ENCODE assay signal across 1 cellular context in the genomic region with DNA sequence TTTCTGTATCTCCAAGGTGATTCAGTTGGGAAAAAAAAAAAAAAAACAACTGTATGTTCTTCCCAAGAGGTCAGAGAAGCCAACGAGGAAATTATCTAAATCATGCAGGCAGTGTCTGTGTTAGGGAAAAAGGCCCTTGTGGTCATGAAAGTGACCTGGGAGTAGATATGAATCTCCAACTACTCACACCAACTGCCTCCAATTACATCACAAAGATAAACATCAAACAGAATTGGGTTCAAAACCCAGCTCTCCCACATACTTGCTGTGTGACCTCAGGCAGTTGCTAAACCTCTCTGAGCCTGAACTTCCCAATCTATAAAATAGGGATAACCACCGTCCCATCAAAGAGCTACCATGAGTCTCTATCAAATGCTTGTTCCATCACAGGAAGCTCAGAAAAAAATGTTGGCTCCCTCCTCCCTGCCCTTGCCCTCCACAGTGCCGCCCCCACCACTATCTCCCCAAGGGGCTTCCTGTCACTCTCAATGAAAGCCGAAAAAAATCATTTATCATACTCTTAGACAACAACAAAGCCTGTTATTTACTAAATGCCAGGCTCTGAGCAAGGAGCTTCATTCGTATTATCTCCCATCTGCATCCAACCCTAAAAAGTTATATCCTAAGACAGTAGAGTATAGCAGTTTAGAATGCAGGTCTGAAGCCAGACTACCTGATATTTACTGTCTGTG.
TF ChIP-seq lines count a peak whose summit lies in the region.

No MANE protein-coding gene starts in this region.

TF ChIP-seq in K562, 482 proteins besides CTCF, POLR2A, EP300 and RAD21 (continued from another document and continues in another):
- TF ChIP-seq FOXM1 (IDR thresholded peaks at IDR 0.05; ENCODE audit: low read depth): peak; percentile 56; the same call in 1 of the 2 replicates
- TF ChIP-seq FOXM1 (CRISPR knock-in tag; IDR thresholded peaks at IDR 0.05; ENCODE audit: low read depth): no peak
- TF ChIP-seq ZNF23 (CRISPR knock-in tag; IDR thresholded peaks at IDR 0.05): no peak
- TF ChIP-seq ARID2 (IDR thresholded peaks at IDR 0.05): no peak
- no peak for TF ChIP-seq RAD51 (IDR thresholded peaks at IDR 0.05; ENCODE audit: borderline replicate concordance, low read depth)
- TF ChIP-seq, protein P1, sequence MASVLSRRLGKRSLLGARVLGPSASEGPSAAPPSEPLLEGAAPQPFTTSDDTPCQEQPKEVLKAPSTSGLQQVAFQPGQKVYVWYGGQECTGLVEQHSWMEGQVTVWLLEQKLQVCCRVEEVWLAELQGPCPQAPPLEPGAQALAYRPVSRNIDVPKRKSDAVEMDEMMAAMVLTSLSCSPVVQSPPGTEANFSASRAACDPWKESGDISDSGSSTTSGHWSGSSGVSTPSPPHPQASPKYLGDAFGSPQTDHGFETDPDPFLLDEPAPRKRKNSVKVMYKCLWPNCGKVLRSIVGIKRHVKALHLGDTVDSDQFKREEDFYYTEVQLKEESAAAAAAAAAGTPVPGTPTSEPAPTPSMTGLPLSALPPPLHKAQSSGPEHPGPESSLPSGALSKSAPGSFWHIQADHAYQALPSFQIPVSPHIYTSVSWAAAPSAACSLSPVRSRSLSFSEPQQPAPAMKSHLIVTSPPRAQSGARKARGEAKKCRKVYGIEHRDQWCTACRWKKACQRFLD (CRISPR knock-in tag; IDR thresholded peaks at IDR 0.05): no peak
- TF ChIP-seq, protein P2, sequence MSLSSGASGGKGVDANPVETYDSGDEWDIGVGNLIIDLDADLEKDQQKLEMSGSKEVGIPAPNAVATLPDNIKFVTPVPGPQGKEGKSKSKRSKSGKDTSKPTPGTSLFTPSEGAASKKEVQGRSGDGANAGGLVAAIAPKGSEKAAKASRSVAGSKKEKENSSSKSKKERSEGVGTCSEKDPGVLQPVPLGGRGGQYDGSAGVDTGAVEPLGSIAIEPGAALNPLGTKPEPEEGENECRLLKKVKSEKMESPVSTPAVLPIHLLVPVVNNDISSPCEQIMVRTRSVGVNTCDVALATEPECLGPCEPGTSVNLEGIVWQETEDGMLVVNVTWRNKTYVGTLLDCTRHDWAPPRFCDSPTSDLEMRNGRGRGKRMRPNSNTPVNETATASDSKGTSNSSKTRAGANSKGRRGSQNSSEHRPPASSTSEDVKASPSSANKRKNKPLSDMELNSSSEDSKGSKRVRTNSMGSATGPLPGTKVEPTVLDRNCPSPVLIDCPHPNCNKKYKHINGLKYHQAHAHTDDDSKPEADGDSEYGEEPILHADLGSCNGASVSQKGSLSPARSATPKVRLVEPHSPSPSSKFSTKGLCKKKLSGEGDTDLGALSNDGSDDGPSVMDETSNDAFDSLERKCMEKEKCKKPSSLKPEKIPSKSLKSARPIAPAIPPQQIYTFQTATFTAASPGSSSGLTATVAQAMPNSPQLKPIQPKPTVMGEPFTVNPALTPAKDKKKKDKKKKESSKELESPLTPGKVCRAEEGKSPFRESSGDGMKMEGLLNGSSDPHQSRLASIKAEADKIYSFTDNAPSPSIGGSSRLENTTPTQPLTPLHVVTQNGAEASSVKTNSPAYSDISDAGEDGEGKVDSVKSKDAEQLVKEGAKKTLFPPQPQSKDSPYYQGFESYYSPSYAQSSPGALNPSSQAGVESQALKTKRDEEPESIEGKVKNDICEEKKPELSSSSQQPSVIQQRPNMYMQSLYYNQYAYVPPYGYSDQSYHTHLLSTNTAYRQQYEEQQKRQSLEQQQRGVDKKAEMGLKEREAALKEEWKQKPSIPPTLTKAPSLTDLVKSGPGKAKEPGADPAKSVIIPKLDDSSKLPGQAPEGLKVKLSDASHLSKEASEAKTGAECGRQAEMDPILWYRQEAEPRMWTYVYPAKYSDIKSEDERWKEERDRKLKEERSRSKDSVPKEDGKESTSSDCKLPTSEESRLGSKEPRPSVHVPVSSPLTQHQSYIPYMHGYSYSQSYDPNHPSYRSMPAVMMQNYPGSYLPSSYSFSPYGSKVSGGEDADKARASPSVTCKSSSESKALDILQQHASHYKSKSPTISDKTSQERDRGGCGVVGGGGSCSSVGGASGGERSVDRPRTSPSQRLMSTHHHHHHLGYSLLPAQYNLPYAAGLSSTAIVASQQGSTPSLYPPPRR (CRISPR knock-in tag; IDR thresholded peaks at IDR 0.05; ENCODE audit: borderline replicate concordance): no peak
- no peak for TF ChIP-seq RBM22 (IDR thresholded peaks at IDR 0.05; ENCODE audit: low read depth, low read length, poor library complexity, severe bottlenecking)
- TF ChIP-seq FOXA1 (IDR thresholded peaks at IDR 0.05; ENCODE audit: borderline replicate concordance): no peak
- no peak for TF ChIP-seq PTTG1 (tag; IDR thresholded peaks at IDR 0.05; ENCODE audit: low read depth)
- TF ChIP-seq, protein P3, sequence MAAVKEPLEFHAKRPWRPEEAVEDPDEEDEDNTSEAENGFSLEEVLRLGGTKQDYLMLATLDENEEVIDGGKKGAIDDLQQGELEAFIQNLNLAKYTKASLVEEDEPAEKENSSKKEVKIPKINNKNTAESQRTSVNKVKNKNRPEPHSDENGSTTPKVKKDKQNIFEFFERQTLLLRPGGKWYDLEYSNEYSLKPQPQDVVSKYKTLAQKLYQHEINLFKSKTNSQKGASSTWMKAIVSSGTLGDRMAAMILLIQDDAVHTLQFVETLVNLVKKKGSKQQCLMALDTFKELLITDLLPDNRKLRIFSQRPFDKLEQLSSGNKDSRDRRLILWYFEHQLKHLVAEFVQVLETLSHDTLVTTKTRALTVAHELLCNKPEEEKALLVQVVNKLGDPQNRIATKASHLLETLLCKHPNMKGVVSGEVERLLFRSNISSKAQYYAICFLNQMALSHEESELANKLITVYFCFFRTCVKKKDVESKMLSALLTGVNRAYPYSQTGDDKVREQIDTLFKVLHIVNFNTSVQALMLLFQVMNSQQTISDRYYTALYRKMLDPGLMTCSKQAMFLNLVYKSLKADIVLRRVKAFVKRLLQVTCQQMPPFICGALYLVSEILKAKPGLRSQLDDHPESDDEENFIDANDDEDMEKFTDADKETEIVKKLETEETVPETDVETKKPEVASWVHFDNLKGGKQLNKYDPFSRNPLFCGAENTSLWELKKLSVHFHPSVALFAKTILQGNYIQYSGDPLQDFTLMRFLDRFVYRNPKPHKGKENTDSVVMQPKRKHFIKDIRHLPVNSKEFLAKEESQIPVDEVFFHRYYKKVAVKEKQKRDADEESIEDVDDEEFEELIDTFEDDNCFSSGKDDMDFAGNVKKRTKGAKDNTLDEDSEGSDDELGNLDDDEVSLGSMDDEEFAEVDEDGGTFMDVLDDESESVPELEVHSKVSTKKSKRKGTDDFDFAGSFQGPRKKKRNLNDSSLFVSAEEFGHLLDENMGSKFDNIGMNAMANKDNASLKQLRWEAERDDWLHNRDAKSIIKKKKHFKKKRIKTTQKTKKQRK (IDR thresholded peaks at IDR 0.05; ENCODE audit: borderline replicate concordance, low read depth, low read length): no peak
- no peak for TF ChIP-seq YBX1 (IDR thresholded peaks at IDR 0.05)
- TF ChIP-seq, protein P4, sequence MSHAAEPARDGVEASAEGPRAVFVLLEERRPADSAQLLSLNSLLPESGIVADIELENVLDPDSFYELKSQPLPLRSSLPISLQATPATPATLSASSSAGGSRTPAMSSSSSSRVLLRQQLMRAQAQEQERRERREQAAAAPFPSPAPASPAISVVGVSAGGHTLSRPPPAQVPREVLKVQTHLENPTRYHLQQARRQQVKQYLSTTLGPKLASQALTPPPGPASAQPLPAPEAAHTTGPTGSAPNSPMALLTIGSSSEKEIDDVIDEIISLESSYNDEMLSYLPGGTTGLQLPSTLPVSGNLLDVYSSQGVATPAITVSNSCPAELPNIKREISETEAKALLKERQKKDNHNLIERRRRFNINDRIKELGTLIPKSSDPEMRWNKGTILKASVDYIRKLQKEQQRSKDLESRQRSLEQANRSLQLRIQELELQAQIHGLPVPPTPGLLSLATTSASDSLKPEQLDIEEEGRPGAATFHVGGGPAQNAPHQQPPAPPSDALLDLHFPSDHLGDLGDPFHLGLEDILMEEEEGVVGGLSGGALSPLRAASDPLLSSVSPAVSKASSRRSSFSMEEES (CRISPR knock-in tag; IDR thresholded peaks at IDR 0.05): no peak
- TF ChIP-seq, protein P5, sequence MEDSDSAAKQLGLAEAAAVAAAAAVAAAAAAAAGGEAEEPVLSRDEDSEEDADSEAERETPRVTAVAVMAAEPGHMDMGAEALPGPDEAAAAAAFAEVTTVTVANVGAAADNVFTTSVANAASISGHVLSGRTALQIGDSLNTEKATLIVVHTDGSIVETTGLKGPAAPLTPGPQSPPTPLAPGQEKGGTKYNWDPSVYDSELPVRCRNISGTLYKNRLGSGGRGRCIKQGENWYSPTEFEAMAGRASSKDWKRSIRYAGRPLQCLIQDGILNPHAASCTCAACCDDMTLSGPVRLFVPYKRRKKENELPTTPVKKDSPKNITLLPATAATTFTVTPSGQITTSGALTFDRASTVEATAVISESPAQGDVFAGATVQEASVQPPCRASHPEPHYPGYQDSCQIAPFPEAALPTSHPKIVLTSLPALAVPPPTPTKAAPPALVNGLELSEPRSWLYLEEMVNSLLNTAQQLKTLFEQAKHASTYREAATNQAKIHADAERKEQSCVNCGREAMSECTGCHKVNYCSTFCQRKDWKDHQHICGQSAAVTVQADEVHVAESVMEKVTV (CRISPR knock-in tag; IDR thresholded peaks at IDR 0.05): no peak
- TF ChIP-seq, protein P6, sequence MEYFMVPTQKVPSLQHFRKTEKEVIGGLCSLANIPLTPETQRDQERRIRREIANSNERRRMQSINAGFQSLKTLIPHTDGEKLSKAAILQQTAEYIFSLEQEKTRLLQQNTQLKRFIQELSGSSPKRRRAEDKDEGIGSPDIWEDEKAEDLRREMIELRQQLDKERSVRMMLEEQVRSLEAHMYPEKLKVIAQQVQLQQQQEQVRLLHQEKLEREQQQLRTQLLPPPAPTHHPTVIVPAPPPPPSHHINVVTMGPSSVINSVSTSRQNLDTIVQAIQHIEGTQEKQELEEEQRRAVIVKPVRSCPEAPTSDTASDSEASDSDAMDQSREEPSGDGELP (CRISPR knock-in tag; IDR thresholded peaks at IDR 0.05; ENCODE audit: borderline replicate concordance): no peak
- TF ChIP-seq, protein P7, sequence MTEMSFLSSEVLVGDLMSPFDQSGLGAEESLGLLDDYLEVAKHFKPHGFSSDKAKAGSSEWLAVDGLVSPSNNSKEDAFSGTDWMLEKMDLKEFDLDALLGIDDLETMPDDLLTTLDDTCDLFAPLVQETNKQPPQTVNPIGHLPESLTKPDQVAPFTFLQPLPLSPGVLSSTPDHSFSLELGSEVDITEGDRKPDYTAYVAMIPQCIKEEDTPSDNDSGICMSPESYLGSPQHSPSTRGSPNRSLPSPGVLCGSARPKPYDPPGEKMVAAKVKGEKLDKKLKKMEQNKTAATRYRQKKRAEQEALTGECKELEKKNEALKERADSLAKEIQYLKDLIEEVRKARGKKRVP (CRISPR knock-in tag; IDR thresholded peaks at IDR 0.05): 0 out of 2 replicates have a peak, but pooled peaks have one; percentile 30
- no peak for TF ChIP-seq ZBTB7A (IDR thresholded peaks at IDR 0.05; ENCODE audit: borderline replicate concordance, control insufficient read depth, low read depth, low read length)
- no peak for TF ChIP-seq SMAD3 (CRISPR knock-in tag; conservative IDR thresholded peaks at IDR 0.05)
- no peak for TF ChIP-seq CHD2 (IDR thresholded peaks at IDR 0.05; ENCODE audit: low read depth, low read length)
- no peak for TF ChIP-seq ZNF146 (CRISPR knock-in tag; IDR thresholded peaks at IDR 0.05; ENCODE audit: unreplicated experiment)
- no peak for TF ChIP-seq SRF (CRISPR knock-in tag; IDR thresholded peaks at IDR 0.05)
- TF ChIP-seq TAF15 (IDR thresholded peaks at IDR 0.05; ENCODE audit: low read depth, low read length): no peak
- no peak for TF ChIP-seq CCNT2 (IDR thresholded peaks at IDR 0.05; ENCODE audit: borderline replicate concordance, extremely low read depth, insufficient read length, low read depth, low read length)
- no peak for TF ChIP-seq L3MBTL2 (IDR thresholded peaks at IDR 0.05)
- TF ChIP-seq RFX7 (CRISPR knock-in tag; IDR thresholded peaks at IDR 0.05): no peak
- peak; percentile 51; the same call in 1 of the 2 replicates for TF ChIP-seq ESRRA (IDR thresholded peaks at IDR 0.05; ENCODE audit: borderline replicate concordance, low read depth)
- TF ChIP-seq, protein P8, sequence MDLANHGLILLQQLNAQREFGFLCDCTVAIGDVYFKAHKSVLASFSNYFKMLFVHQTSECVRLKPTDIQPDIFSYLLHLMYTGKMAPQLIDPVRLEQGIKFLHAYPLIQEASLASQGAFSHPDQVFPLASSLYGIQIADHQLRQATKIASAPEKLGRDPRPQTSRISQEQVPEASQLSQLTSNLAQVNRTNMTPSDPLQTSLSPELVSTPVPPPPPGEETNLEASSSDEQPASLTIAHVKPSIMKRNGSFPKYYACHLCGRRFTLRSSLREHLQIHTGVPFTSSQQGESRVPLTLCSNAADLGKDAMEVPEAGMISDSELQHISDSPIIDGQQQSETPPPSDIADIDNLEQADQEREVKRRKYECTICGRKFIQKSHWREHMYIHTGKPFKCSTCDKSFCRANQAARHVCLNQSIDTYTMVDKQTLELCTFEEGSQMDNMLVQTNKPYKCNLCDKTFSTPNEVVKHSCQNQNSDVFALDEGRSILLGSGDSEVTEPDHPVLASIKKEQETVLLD (IDR thresholded peaks at IDR 0.05): no peak
- TF ChIP-seq SUPT5H (IDR thresholded peaks at IDR 0.05): no peak
- TF ChIP-seq JUND (IDR thresholded peaks at IDR 0.05; ENCODE audit: borderline replicate concordance, low read depth, low read length): no peak
- peak; percentile 51; the same call in 2 of the 3 replicates for TF ChIP-seq JUND (tag; IDR thresholded peaks at IDR 0.05; ENCODE audit: borderline replicate concordance, low read depth, low read length)
- TF ChIP-seq CREBBP (IDR thresholded peaks at IDR 0.05; ENCODE audit: low read depth, low read length): no peak
- no peak for TF ChIP-seq NCOA1 (IDR thresholded peaks at IDR 0.05; ENCODE audit: low read depth)
